24 cellular contexts compared by ENCODE assay signal in the genomic region with DNA sequence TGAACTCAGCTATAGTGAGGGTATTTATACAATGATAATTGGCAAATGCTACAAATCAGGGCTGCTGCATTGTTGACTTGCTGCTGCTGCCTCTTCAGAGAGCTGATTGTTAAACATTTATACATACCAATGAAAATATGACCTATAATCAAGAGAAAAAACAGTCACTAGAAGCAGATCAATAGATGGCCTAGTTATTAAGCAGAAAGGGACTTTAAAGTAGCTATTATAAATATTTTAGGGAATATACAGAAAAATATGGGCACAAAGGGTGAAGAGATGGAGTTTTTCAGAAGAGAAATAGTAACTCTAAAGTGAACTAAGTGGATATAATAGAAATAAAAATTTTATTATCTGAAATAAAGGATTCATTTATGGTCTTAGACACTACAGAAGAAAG.
"Had no signal": no experiment of that assay in that cellular context is flagged by ENCODE, and none has a peak within 500 bp of the region (broad histone marks: within the 10 kb centered on the region; RNA-seq: fewer than 3 reads in every experiment).

No MANE protein-coding gene starts in this region.

- DNase-seq: colonic mucosa; cortex of kidney; dermis blood vessel endothelial cell; dorsolateral prefrontal cortex; effector CD4-positive, alpha-beta T cell; effector CD8-positive, alpha-beta T cell; effector memory CD4-positive, alpha-beta T cell; effector memory CD8-positive, alpha-beta T cell; endodermal cell; erythroblast; esophagus squamous epithelium; foreskin fibroblast; foreskin keratinocyte; foreskin melanocyte; gastrocnemius medialis; glutamatergic neuron; head of caudate nucleus; heart left ventricle; heart right ventricle had no signal

- ATAC-seq: effector memory CD8-positive, alpha-beta T cell; esophagus mucosa; foreskin keratinocyte; gastrocnemius medialis; gastroesophageal sphincter; heart left ventricle; heart right ventricle had no signal

- H3K27me3 ChIP-seq: colonic mucosa, dorsolateral prefrontal cortex, esophagus muscularis mucosa, gastrocnemius medialis, gastroesophageal sphincter, heart left ventricle, heart right ventricle had no signal

- H3K4me3 ChIP-seq: colonic mucosa, coronary artery, dorsolateral prefrontal cortex, esophagus muscularis mucosa, esophagus squamous epithelium, gastrocnemius medialis, gastroesophageal sphincter, heart left ventricle, heart right ventricle had no signal

- H3K27ac ChIP-seq: colonic mucosa, coronary artery, dorsolateral prefrontal cortex, epithelial cell of prostate, esophagus muscularis mucosa, esophagus squamous epithelium, foreskin keratinocyte, gastrocnemius medialis, gastroesophageal sphincter, heart left ventricle, heart right ventricle had no signal

- H3K36me3 ChIP-seq: colonic mucosa, esophagus muscularis mucosa, esophagus squamous epithelium, gastrocnemius medialis, gastroesophageal sphincter, heart left ventricle, heart right ventricle had no signal

- H3K9me3 ChIP-seq: colonic mucosa, gastrocnemius medialis had no signal

- H3K4me1 ChIP-seq: colonic mucosa, esophagus muscularis mucosa, esophagus squamous epithelium, foreskin keratinocyte, gastrocnemius medialis, gastroesophageal sphincter had no signal
